37 cellular contexts compared by ENCODE assay signal in the genomic region with DNA sequence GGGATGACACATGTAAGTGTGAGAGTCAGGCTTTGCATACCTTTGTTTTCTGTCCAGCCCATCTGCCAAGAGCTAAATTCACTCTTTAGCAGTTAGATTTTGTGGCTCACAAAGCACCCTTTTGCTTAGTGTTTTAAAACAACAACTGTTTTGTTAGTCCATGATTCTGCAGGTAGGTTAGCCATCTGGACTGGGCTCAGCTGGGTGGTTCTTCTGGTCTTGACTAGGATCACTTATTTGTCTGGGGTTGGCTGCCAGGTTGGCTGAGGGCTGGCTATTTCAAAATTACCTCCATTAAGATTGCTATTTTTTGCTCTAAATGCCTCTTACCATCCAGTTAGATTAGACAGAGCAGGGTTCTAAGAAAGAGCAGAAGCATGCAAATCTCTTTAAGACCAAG.
DNase-seq lines count a peak whose midpoint lies in the region; ATAC-seq, FAIRE-seq and TF ChIP-seq lines count a peak whose summit lies in the region.
"Had no signal": no experiment of that assay in that cellular context is flagged by ENCODE, and none has a peak within 500 bp of the region (broad histone marks: within the 10 kb centered on the region; RNA-seq: fewer than 3 reads in every experiment).

No MANE protein-coding gene starts in this region.

- H3K9ac ChIP-seq in HepG2 (ENCODE audit: insufficient read depth, low read depth, low read length) = no peak overlapping the region
- H3K9ac ChIP-seq in endodermal cell (ENCODE audit: extremely low read depth, low read length, poor library complexity, severe bottlenecking) = no peak overlapping the region
- H3K9ac ChIP-seq: BLaER1; BLaER1 treated with 17β-estradiol and CSF1 and Interleukin-3, amounts not matched to agents 10 nM and 100 nM had no signal

- H3K4me3 ChIP-seq in HepG2 (replicated peaks in 1 of 3; ENCODE audit: insufficient read depth in 1 of 3, low read depth in 2 of 3, low read length in 3 of 3) (no peak overlapping the region), right lobe of liver (no peak overlapping the region), GM23338 (no peak overlapping the region), HEK293 (ENCODE audit: low read depth, low read length) (no peak overlapping the region), endodermal cell (ENCODE audit: low read length) (peak overlapping the region; percentile 43)
- H3K4me3 ChIP-seq: A549; BLaER1; BLaER1 treated with 17β-estradiol and CSF1 and Interleukin-3, amounts not matched to agents 10 nM and 100 nM had no signal

- H3K4me2 ChIP-seq in HepG2 (ENCODE audit: low read depth, low read length) = no peak overlapping the region
- H3K4me2 ChIP-seq in GM23338 = no peak overlapping the region
- H3K4me2 ChIP-seq: A549; BLaER1; BLaER1 treated with 17β-estradiol and CSF1 and Interleukin-3, amounts not matched to agents 10 nM and 100 nM had no signal

- H3K4me1 ChIP-seq in HepG2 (ENCODE audit: insufficient read depth, low read length) = no peaks in the 10 kb centered on the region
- H3K4me1 ChIP-seq in right lobe of liver = no peaks in the 10 kb centered on the region
- H3K4me1 ChIP-seq in GM23338 (ENCODE audit: insufficient read depth) = no peaks in the 10 kb centered on the region
- no peaks in the 10 kb centered on the region for H3K4me1 ChIP-seq in HEK293 (ENCODE audit: control insufficient read depth, insufficient read depth, low read length)
- peaks cover 3% of the 10 kb centered on the region for H3K4me1 ChIP-seq in endodermal cell (ENCODE audit: control insufficient read depth, insufficient read depth, low read length)
- H3K4me1 ChIP-seq: A549; BE2C; BLaER1; BLaER1 treated with 17β-estradiol and CSF1 and Interleukin-3, amounts not matched to agents 10 nM and 100 nM; Caco-2 had no signal

- DNase-seq in HepG2 (ENCODE audit: low spot score) (no peak), right lobe of liver (no peak), GM23338 (ENCODE audit: low spot score) (no peak), endodermal cell (no peak), mucosa of gallbladder (ENCODE audit: low spot score) (no peak)
- no peak for DNase-seq in T-helper 2 cell treated with Interferon-gamma antibody and Interleukin-4, amounts not matched to agents 5 μg/mL and 100 μg/mL, for 36 hours (ENCODE audit: low spot score)
- DNase-seq: 8988T; ACHN; AML-193; BE2C; C1 segment of cervical spinal cord; Caco-2; Calu3; CD4-positive, alpha-beta memory T cell; CD4-positive, alpha-beta T cell; CD4-positive, CD25-positive, alpha-beta regulatory T cell; CD8-positive, alpha-beta memory T cell; CD8-positive, alpha-beta T cell; COR-L47; DMS 273 treated with DMSO at 0.1 percent for 48 hours; DMS153; DMS53; DMS79; DMS79 treated with DMSO at 0.1 percent for 48 hours; DND-41; EL had no signal

- H3K4me1 Mint-ChIP-seq in GM23338 (peaks cover 9% of the 10 kb centered on the region), endodermal cell (peaks cover 5% of the 10 kb centered on the region)
- no peaks in the 10 kb centered on the region for H3K4me1 Mint-ChIP-seq in T-helper 2 cell treated with Interferon-gamma antibody and Interleukin-4, amounts not matched to agents 5 μg/mL and 100 μg/mL, for 36 hours (ENCODE audit: low read depth)
- H3K4me1 Mint-ChIP-seq: B cell; CD14-positive monocyte; CD4-positive, alpha-beta memory T cell; CD4-positive, CD25-positive, alpha-beta regulatory T cell; CD8-positive, alpha-beta memory T cell had no signal

- H3K9me3 ChIP-seq in HepG2 (ENCODE audit: low read length) (peaks cover 74% of the 10 kb centered on the region), right lobe of liver (peaks cover 0 to 11% (median 0%) of the 10 kb centered on the region in 4 donors), HEK293 (ENCODE audit: control insufficient read depth, insufficient read depth, low read depth, low read length) (no peaks in the 10 kb centered on the region), endodermal cell (ENCODE audit: control insufficient read depth, low read length) (peaks cover 69% of the 10 kb centered on the region)
- H3K9me3 ChIP-seq: A549, BE2C, Caco-2 had no signal

- no peaks in the 10 kb centered on the region for H3F3A ChIP-seq in GM23338 (replicated peaks; ENCODE audit: low read depth)

- intact Hi-C loops in HepG2 (cut with micrococcal nuclease; ENCODE audit: unreplicated experiment) = no loop called here
- intact Hi-C loops in right lobe of liver (cut with DNase I) = no loop called here

- H2AFZ ChIP-seq in HepG2 (ENCODE audit: low read length) (no peak overlapping the region), GM23338 (no peak overlapping the region)

- TF ChIP-seq EP300 in HepG2 (IDR thresholded peaks at IDR 0.05; ENCODE audit: low read depth in 2 of 2, low read length in 2 of 2) (no peak), HepG2 (CRISPR knock-in tag; IDR thresholded peaks at IDR 0.05; ENCODE audit: borderline replicate concordance) (no peak)

- in situ Hi-C loops in HepG2 (cut with HindIII; ENCODE audit: extremely low pct_ligation_motif_present, low pct_unique_long_range_greater_than_20kb) = no loop called here

- H3K27ac ChIP-seq in HepG2 (ENCODE audit: extremely low read length, insufficient read depth, low read length) = no peak overlapping the region
- no peak overlapping the region for H3K27ac ChIP-seq in right lobe of liver
- no peak overlapping the region for H3K27ac ChIP-seq in GM23338 (ENCODE audit: low read depth)
- H3K27ac ChIP-seq in HEK293 (ENCODE audit: extremely low read depth, low read depth, low read length) = no peak overlapping the region
- no peak overlapping the region for H3K27ac ChIP-seq in endodermal cell (ENCODE audit: low read depth, low read length)
- H3K27ac ChIP-seq: 22Rv1; A549; BLaER1; BLaER1 treated with 17β-estradiol and CSF1 and Interleukin-3, amounts not matched to agents 10 nM and 100 nM; C4-2B had no signal

- H3K36me3 Mint-ChIP-seq in GM23338 (ENCODE audit: low read depth) (peaks cover 24% of the 10 kb centered on the region), endodermal cell (ENCODE audit: low read depth) (peaks cover 17% of the 10 kb centered on the region)
- no peaks in the 10 kb centered on the region for H3K36me3 Mint-ChIP-seq in T-helper 2 cell treated with Interferon-gamma antibody and Interleukin-4, amounts not matched to agents 5 μg/mL and 100 μg/mL, for 36 hours (ENCODE audit: low read depth)
- H3K36me3 Mint-ChIP-seq: CD14-positive monocyte; CD4-positive, alpha-beta memory T cell; CD4-positive, CD25-positive, alpha-beta regulatory T cell; CD8-positive, alpha-beta memory T cell; CD8-positive, alpha-beta T cell had no signal

- H3K36me3 ChIP-seq in HepG2 (replicated peaks in 1 of 2; ENCODE audit: control insufficient read depth in 1 of 2, insufficient read depth in 2 of 2, low read length in 2 of 2) (no peaks in the 10 kb centered on the region), right lobe of liver (no peaks in the 10 kb centered on the region), GM23338 (ENCODE audit: insufficient read depth) (peaks cover 10% of the 10 kb centered on the region; the same call in 1 of the 2 replicates), HEK293 (ENCODE audit: control insufficient read depth in 2 of 2, insufficient read depth in 1 of 2, low read length in 2 of 2) (no peaks in the 10 kb centered on the region), endodermal cell (ENCODE audit: control insufficient read depth, insufficient read depth, low read length) (no peaks in the 10 kb centered on the region)
- H3K36me3 ChIP-seq: BE2C; BLaER1; BLaER1 treated with 17β-estradiol and CSF1 and Interleukin-3, amounts not matched to agents 10 nM and 100 nM had no signal

- TF ChIP-seq CTCF in HepG2 (CRISPR knock-in tag; IDR thresholded peaks at IDR 0.05) = no peak
- no peak for TF ChIP-seq CTCF in right lobe of liver (IDR thresholded peaks at IDR 0.05)
- TF ChIP-seq CTCF in GM23338 (conservative IDR thresholded peaks at IDR 0.05; ENCODE audit: low read depth in 2 of 2) = no peak
- TF ChIP-seq CTCF in HEK293 (tag by site-specific recombination; IDR thresholded peaks at IDR 0.05) = no peak
- TF ChIP-seq CTCF in endodermal cell (conservative IDR thresholded peaks at IDR 0.05) = no peak

- H3K79me2 ChIP-seq in HepG2 (ENCODE audit: insufficient read depth, low read length) (no peaks in the 10 kb centered on the region), GM23338 (replicated peaks; ENCODE audit: insufficient read depth) (no peaks in the 10 kb centered on the region)

- TF ChIP-seq POLR2A in HepG2 (IDR thresholded peaks at IDR 0.05; ENCODE audit: insufficient read depth in 1 of 2, low read depth in 2 of 2, low read length in 2 of 2) (no peak), right lobe of liver (IDR thresholded peaks at IDR 0.05) (no peak)

- CTCF ChIA-PET in HepG2 (lab: Yijun Ruan, JAX; ENCODE audit: low intra/inter-chr PET ratio, low total read pairs) (no interaction called here), HEK293 (lab: Yijun Ruan, JAX) (interaction anchor here (0.6 to 0.7 kb wide), 2 partner anchors 10 to 67 kb away, joined by 3 read pairs; no protein-coding TSS in a partner anchor)

- peaks cover 14% of the 10 kb centered on the region for H3K9me2 ChIP-seq in GM23338 (ENCODE audit: insufficient read depth)

- POLR2A ChIA-PET in HepG2 (lab: Yijun Ruan, JAX) = no interaction called here
- POLR2A ChIA-PET in HEK293 (lab: Yijun Ruan, JAX) = no interaction called here

- H3K4me3 Mint-ChIP-seq in GM23338 (no peak overlapping the region), endodermal cell (no peak overlapping the region)
- H3K4me3 Mint-ChIP-seq in T-helper 2 cell treated with Interferon-gamma antibody and Interleukin-4, amounts not matched to agents 5 μg/mL and 100 μg/mL, for 36 hours = no peak overlapping the region
- H3K4me3 Mint-ChIP-seq: B cell; CD14-positive monocyte; CD4-positive, alpha-beta memory T cell; CD4-positive, alpha-beta T cell; CD4-positive, CD25-positive, alpha-beta regulatory T cell; CD8-positive, alpha-beta memory T cell; CD8-positive, alpha-beta T cell had no signal

- H3K27me3 ChIP-seq in HepG2 (ENCODE audit: control insufficient read depth in 1 of 2, insufficient read depth in 2 of 2, low read length in 2 of 2) (no peaks in the 10 kb centered on the region), right lobe of liver (no peaks in the 10 kb centered on the region), GM23338 (ENCODE audit: insufficient read depth) (no peaks in the 10 kb centered on the region), endodermal cell (ENCODE audit: control insufficient read depth, insufficient read depth, low read length, poor library complexity, severe bottlenecking) (no peaks in the 10 kb centered on the region)
- H3K27me3 ChIP-seq: BE2C; BLaER1; BLaER1 treated with 17β-estradiol and CSF1 and Interleukin-3, amounts not matched to agents 10 nM and 100 nM had no signal

- FAIRE-seq in HepG2 (lab: Jason Lieb, UNC) = no peak
- FAIRE-seq: A204.1, A549, D721Med had no signal

- no peaks in the 10 kb centered on the region for H3K27me3 Mint-ChIP-seq in GM23338 (ENCODE audit: insufficient read depth, low read depth, poor library complexity)
- H3K27me3 Mint-ChIP-seq in endodermal cell (ENCODE audit: insufficient read depth) = no peaks in the 10 kb centered on the region
- H3K27me3 Mint-ChIP-seq in T-helper 2 cell treated with Interferon-gamma antibody and Interleukin-4, amounts not matched to agents 5 μg/mL and 100 μg/mL, for 36 hours (ENCODE audit: low read depth) = no peaks in the 10 kb centered on the region
- H3K27me3 Mint-ChIP-seq: B cell; CD4-positive, alpha-beta memory T cell; CD4-positive, alpha-beta T cell; CD4-positive, CD25-positive, alpha-beta regulatory T cell; CD8-positive, alpha-beta memory T cell had no signal

- TF ChIP-seq RAD21 in HepG2 (CRISPR knock-in tag; IDR thresholded peaks at IDR 0.05) = no peak

- ATAC-seq in HepG2 (no peak), right lobe of liver (no peak), GM23338 (no peak), HG02571 (IDR thresholded peaks at IDR 0.05; ENCODE audit: unreplicated experiment) (no peak)
- ATAC-seq: A549; CD8-positive, alpha-beta T cell had no signal

- no TSS peak for BruUV-seq in HepG2 (replicated peaks; lab: Mats Ljungman, UMichigan)

- H3K27ac Mint-ChIP-seq in GM23338 (no peak overlapping the region), endodermal cell (no peak overlapping the region)
- no peak overlapping the region for H3K27ac Mint-ChIP-seq in T-helper 2 cell treated with Interferon-gamma antibody and Interleukin-4, amounts not matched to agents 5 μg/mL and 100 μg/mL, for 36 hours
- H3K27ac Mint-ChIP-seq: B cell; CD14-positive monocyte; CD4-positive, alpha-beta memory T cell; CD4-positive, alpha-beta T cell; CD4-positive, CD25-positive, alpha-beta regulatory T cell; CD8-positive, alpha-beta memory T cell; CD8-positive, alpha-beta T cell had no signal

- H4K20me1 ChIP-seq in HepG2 (ENCODE audit: insufficient read depth, low read length) (no peaks in the 10 kb centered on the region), GM23338 (replicated peaks; ENCODE audit: insufficient read depth) (no peaks in the 10 kb centered on the region)
- H4K20me1 ChIP-seq: BLaER1; BLaER1 treated with 17β-estradiol and CSF1 and Interleukin-3, amounts not matched to agents 10 nM and 100 nM had no signal

- H3K9me3 Mint-ChIP-seq in GM23338 (peaks cover 47% of the 10 kb centered on the region), endodermal cell (peaks cover 66% of the 10 kb centered on the region)
- peaks cover 70% of the 10 kb centered on the region for H3K9me3 Mint-ChIP-seq in T-helper 2 cell treated with Interferon-gamma antibody and Interleukin-4, amounts not matched to agents 5 μg/mL and 100 μg/mL, for 36 hours
